ENCODE assay signal across 1 cellular context in genomic region chr1:207825296-207825695, GRCh38.
TF ChIP-seq lines count a peak whose summit lies in the region.

No MANE protein-coding gene starts in this region.

TF ChIP-seq in WTC11, 78 proteins besides CTCF, POLR2A, EP300 and RAD21 (continued from another document):
- TF ChIP-seq ZNF281 (CRISPR knock-in tag; IDR thresholded peaks at IDR 0.05): no peak
- TF ChIP-seq JAZF1 (CRISPR knock-in tag; IDR thresholded peaks at IDR 0.05): no peak
- no peak for TF ChIP-seq ZNF317 (CRISPR knock-in tag; IDR thresholded peaks at IDR 0.05; ENCODE audit: borderline replicate concordance, low read depth)
- TF ChIP-seq AR (CRISPR knock-in tag; IDR thresholded peaks at IDR 0.05): no peak
- no peak for TF ChIP-seq E2F4 (CRISPR knock-in tag; IDR thresholded peaks at IDR 0.05; ENCODE audit: borderline replicate concordance, low read depth)
- no peak for TF ChIP-seq MLX (CRISPR knock-in tag; IDR thresholded peaks at IDR 0.05)
